11 cellular contexts compared by ENCODE assay signal in the genomic region with DNA sequence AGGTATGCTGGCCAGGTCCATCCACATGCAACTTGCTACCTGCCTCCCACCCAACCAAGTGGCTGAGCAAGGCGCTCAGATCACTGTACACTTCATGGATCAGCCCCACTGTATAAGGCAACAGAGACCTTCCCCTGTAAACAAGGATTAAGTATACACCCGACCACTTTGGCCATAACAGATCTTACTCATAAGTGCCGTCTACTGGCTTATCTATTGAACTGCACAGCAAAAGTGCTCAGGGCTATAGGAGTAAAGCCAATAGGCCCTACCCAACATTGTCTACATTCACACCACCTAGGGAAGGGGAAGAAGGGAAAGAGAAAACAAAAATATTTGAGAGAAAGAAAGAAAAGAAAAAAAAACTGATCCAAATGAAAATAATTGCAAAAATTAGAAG.
"Had no signal": no experiment of that assay in that cellular context is flagged by ENCODE, and none has a peak within 500 bp of the region (broad histone marks: within the 10 kb centered on the region; RNA-seq: fewer than 3 reads in every experiment).

No MANE protein-coding gene starts in this region.

- H3K4me1 Mint-ChIP-seq: activated CD4-positive, alpha-beta memory T cell treated with anti-CD3 and anti-CD28 coated beads, Interleukin-2, amount 10 ng/mL, durations not matched to agents 7 days and 5 days; nephron progenitor cell; stimulated activated memory B cell treated with anti-CD40 and anti-IgM and Interleukin-4, amounts not matched to agents 10 μg/mL and 1 μg/mL and 100 μg/mL, for 72 hours had no signal

- H3K4me3 ChIP-seq: breast epithelium, psoas muscle, right lobe of liver, tibial nerve had no signal

- H3K27ac ChIP-seq: breast epithelium, psoas muscle, right lobe of liver, tibial nerve had no signal

- DNase-seq: activated CD4-positive, alpha-beta memory T cell treated with anti-CD3 and anti-CD28 coated beads, Interleukin-2, amount 10 ng/mL, durations not matched to agents 7 days and 5 days; activated T-cell treated with anti-CD3 and anti-CD28 coated beads, Interleukin-2, amount 50 U/mL, for 72 hours; aorta; glutamatergic neuron; nephron progenitor cell; psoas muscle; right lobe of liver; T-helper 9 cell had no signal

- H3K4me1 ChIP-seq: breast epithelium, psoas muscle, right lobe of liver, tibial nerve had no signal

- H3K9me3 ChIP-seq: right lobe of liver had no signal

- H3K36me3 ChIP-seq: breast epithelium, right lobe of liver, tibial nerve had no signal

- H3K27ac Mint-ChIP-seq: activated CD4-positive, alpha-beta memory T cell treated with anti-CD3 and anti-CD28 coated beads, Interleukin-2, amount 10 ng/mL, durations not matched to agents 7 days and 5 days; activated T-cell treated with anti-CD3 and anti-CD28 coated beads, Interleukin-2, amount 50 U/mL, for 72 hours; nephron progenitor cell; stimulated activated memory B cell treated with anti-CD40 and anti-IgM and Interleukin-4, amounts not matched to agents 10 μg/mL and 1 μg/mL and 100 μg/mL, for 72 hours had no signal

- H3K4me3 Mint-ChIP-seq: activated CD4-positive, alpha-beta memory T cell treated with anti-CD3 and anti-CD28 coated beads, Interleukin-2, amount 10 ng/mL, durations not matched to agents 7 days and 5 days; activated T-cell treated with anti-CD3 and anti-CD28 coated beads, Interleukin-2, amount 50 U/mL, for 72 hours; nephron progenitor cell; stimulated activated memory B cell treated with anti-CD40 and anti-IgM and Interleukin-4, amounts not matched to agents 10 μg/mL and 1 μg/mL and 100 μg/mL, for 72 hours had no signal

- H3K27me3 ChIP-seq: breast epithelium, right lobe of liver, tibial nerve had no signal

- H3K36me3 Mint-ChIP-seq: stimulated activated memory B cell treated with anti-CD40 and anti-IgM and Interleukin-4, amounts not matched to agents 10 μg/mL and 1 μg/mL and 100 μg/mL, for 72 hours had no signal

- H3K27me3 Mint-ChIP-seq: activated CD4-positive, alpha-beta memory T cell treated with anti-CD3 and anti-CD28 coated beads, Interleukin-2, amount 10 ng/mL, durations not matched to agents 7 days and 5 days; stimulated activated memory B cell treated with anti-CD40 and anti-IgM and Interleukin-4, amounts not matched to agents 10 μg/mL and 1 μg/mL and 100 μg/mL, for 72 hours had no signal
